ENCODE assay signal across 1 cellular context in the genomic region with DNA sequence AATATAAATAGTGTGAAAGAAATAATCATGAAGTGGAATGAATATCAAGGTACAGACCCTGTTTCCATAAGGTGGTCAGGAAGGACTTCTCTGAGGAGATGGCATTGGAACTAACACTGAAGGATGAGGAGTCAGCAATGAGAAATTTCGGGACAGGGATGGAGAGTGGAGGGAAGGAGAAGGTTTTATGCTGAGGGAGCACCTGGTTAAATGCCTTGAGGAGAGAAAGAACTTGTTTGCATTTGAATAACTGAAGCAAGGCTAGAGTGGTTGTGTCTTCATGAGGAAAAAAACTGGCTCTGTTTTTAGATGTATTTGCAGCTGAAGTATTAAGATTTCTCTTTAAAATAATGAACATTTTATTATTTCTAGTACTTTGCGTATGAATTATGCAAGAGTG.
TF ChIP-seq lines count a peak whose summit lies in the region.

No MANE protein-coding gene starts in this region.

TF ChIP-seq in GM23338, 12 proteins besides CTCF, POLR2A, EP300 and RAD21 (continued from another document):
- TF ChIP-seq, protein P1, sequence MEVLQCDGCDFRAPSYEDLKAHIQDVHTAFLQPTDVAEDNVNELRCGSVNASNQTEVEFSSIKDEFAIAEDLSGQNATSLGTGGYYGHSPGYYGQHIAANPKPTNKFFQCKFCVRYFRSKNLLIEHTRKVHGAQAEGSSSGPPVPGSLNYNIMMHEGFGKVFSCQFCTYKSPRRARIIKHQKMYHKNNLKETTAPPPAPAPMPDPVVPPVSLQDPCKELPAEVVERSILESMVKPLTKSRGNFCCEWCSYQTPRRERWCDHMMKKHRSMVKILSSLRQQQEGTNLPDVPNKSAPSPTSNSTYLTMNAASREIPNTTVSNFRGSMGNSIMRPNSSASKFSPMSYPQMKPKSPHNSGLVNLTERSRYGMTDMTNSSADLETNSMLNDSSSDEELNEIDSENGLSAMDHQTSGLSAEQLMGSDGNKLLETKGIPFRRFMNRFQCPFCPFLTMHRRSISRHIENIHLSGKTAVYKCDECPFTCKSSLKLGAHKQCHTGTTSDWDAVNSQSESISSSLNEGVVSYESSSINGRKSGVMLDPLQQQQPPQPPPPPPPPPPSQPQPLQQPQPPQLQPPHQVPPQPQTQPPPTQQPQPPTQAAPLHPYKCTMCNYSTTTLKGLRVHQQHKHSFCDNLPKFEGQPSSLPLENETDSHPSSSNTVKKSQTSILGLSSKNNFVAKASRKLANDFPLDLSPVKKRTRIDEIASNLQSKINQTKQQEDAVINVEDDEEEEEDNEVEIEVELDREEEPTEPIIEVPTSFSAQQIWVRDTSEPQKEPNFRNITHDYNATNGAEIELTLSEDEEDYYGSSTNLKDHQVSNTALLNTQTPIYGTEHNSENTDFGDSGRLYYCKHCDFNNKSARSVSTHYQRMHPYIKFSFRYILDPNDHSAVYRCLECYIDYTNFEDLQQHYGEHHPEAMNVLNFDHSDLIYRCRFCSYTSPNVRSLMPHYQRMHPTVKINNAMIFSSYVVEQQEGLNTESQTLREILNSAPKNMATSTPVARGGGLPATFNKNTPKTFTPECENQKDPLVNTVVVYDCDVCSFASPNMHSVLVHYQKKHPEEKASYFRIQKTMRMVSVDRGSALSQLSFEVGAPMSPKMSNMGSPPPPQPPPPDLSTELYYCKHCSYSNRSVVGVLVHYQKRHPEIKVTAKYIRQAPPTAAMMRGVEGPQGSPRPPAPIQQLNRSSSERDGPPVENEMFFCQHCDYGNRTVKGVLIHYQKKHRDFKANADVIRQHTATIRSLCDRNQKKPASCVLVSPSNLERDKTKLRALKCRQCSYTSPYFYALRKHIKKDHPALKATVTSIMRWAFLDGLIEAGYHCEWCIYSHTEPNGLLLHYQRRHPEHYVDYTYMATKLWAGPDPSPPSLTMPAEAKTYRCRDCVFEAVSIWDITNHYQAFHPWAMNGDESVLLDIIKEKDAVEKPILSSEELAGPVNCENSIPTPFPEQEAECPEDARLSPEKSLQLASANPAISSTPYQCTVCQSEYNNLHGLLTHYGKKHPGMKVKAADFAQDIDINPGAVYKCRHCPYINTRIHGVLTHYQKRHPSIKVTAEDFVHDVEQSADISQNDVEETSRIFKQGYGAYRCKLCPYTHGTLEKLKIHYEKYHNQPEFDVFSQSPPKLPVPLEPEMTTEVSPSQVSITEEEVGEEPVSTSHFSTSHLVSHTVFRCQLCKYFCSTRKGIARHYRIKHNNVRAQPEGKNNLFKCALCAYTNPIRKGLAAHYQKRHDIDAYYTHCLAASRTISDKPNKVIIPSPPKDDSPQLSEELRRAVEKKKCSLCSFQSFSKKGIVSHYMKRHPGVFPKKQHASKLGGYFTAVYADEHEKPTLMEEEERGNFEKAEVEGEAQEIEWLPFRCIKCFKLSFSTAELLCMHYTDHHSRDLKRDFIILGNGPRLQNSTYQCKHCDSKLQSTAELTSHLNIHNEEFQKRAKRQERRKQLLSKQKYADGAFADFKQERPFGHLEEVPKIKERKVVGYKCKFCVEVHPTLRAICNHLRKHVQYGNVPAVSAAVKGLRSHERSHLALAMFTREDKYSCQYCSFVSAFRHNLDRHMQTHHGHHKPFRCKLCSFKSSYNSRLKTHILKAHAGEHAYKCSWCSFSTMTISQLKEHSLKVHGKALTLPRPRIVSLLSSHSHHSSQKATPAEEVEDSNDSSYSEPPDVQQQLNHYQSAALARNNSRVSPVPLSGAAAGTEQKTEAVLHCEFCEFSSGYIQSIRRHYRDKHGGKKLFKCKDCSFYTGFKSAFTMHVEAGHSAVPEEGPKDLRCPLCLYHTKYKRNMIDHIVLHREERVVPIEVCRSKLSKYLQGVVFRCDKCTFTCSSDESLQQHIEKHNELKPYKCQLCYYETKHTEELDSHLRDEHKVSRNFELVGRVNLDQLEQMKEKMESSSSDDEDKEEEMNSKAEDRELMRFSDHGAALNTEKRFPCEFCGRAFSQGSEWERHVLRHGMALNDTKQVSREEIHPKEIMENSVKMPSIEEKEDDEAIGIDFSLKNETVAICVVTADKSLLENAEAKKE (CRISPR knock-in tag; IDR thresholded peaks at IDR 0.05): peak; percentile 74
